10 cellular contexts compared by ENCODE assay signal in genomic region chr6:137816133-137816579, GRCh38. TPM values are rescaled to one million over a fixed set of nuclear protein-coding genes. Genes with fewer than 3 reads are reported as not detected.
DNase-seq lines count a peak whose midpoint lies in the region; ATAC-seq and TF ChIP-seq lines count a peak whose summit lies in the region.
"Had no signal": no experiment of that assay in that cellular context is flagged by ENCODE, and none has a peak within 500 bp of the region (broad histone marks: within the 10 kb centered on the region; RNA-seq: fewer than 3 reads in every experiment).

No MANE protein-coding gene starts in this region.

- POLR2A ChIA-PET in activated naive CD8-positive, alpha-beta T cell treated with anti-CD3 and anti-CD28 coated beads, Interleukin-2, amount 10 ng/mL, durations not matched to agents 7 days and 5 days (lab: Charles Lee): no interaction called here

- peaks cover 42% of the 10 kb centered on the region for H3K4me1 Mint-ChIP-seq in activated naive CD8-positive, alpha-beta T cell treated with anti-CD3 and anti-CD28 coated beads, Interleukin-2, amount 10 ng/mL, durations not matched to agents 7 days and 5 days
- H3K4me1 Mint-ChIP-seq in chondrocyte (ENCODE audit: low read depth): peaks cover 18% of the 10 kb centered on the region

- peak; percentile 35 to 44 for DNase-seq in AML-193 (lab: John Stamatoyannopoulos, UW)
- DNase-seq in activated naive CD8-positive, alpha-beta T cell treated with anti-CD3 and anti-CD28 coated beads, Interleukin-2, amount 10 ng/mL, durations not matched to agents 7 days and 5 days: no peak
- DNase-seq in NCI-H146 (lab: John Stamatoyannopoulos, UW): no peak
- no peak for DNase-seq in GM10266 (ENCODE audit: extremely low spot score)
- no peak for DNase-seq in chondrocyte (ENCODE audit: low spot score)
- DNase-seq in NCI-H446 (lab: John Stamatoyannopoulos, UW): no peak
- DNase-seq: left cardiac atrium, MV-4-11 had no signal

- H3K9me3 Mint-ChIP-seq in activated naive CD8-positive, alpha-beta T cell treated with anti-CD3 and anti-CD28 coated beads, Interleukin-2, amount 10 ng/mL, durations not matched to agents 7 days and 5 days: no peaks in the 10 kb centered on the region
- no peaks in the 10 kb centered on the region for H3K9me3 Mint-ChIP-seq in chondrocyte (ENCODE audit: low read depth)

- no peaks in the 10 kb centered on the region for H3K36me3 Mint-ChIP-seq in activated naive CD8-positive, alpha-beta T cell treated with anti-CD3 and anti-CD28 coated beads, Interleukin-2, amount 10 ng/mL, durations not matched to agents 7 days and 5 days
- no peaks in the 10 kb centered on the region for H3K36me3 Mint-ChIP-seq in chondrocyte (ENCODE audit: low read depth)

- H3K4me3 Mint-ChIP-seq in activated naive CD8-positive, alpha-beta T cell treated with anti-CD3 and anti-CD28 coated beads, Interleukin-2, amount 10 ng/mL, durations not matched to agents 7 days and 5 days: peak overlapping the region; percentile 65
- H3K4me3 Mint-ChIP-seq in chondrocyte (ENCODE audit: unreplicated experiment): no peak overlapping the region

- peak overlapping the region; percentile 86 for H3K27ac Mint-ChIP-seq in activated naive CD8-positive, alpha-beta T cell treated with anti-CD3 and anti-CD28 coated beads, Interleukin-2, amount 10 ng/mL, durations not matched to agents 7 days and 5 days
- no peak overlapping the region for H3K27ac Mint-ChIP-seq in chondrocyte (ENCODE audit: unreplicated experiment)

- no peaks in the 10 kb centered on the region for H3K27me3 Mint-ChIP-seq in activated naive CD8-positive, alpha-beta T cell treated with anti-CD3 and anti-CD28 coated beads, Interleukin-2, amount 10 ng/mL, durations not matched to agents 7 days and 5 days
- H3K27me3 Mint-ChIP-seq in chondrocyte (ENCODE audit: low read depth): no peaks in the 10 kb centered on the region

- ATAC-seq in GM18517 (IDR thresholded peaks at IDR 0.05; ENCODE audit: unreplicated experiment) (peak; percentile 35), HG03159 (IDR thresholded peaks at IDR 0.05; ENCODE audit: unreplicated experiment) (peak; percentile 37)
- ATAC-seq in activated naive CD8-positive, alpha-beta T cell treated with anti-CD3 and anti-CD28 coated beads, Interleukin-2, amount 10 ng/mL, durations not matched to agents 7 days and 5 days (ENCODE audit: low read depth): peak; percentile 34
- ATAC-seq: left cardiac atrium had no signal

- no peak for TF ChIP-seq CTCF in GM10266 (IDR thresholded peaks at IDR 0.05; ENCODE audit: control insufficient read depth, insufficient read depth, low read depth, missing control alignments)
- TF ChIP-seq CTCF in chondrocyte (IDR thresholded peaks at IDR 0.05): no peak

RNA-seq across cellular contexts. Expression of gene TNFAIP3, which starts 50.9 kb away (rescaled TPM):
- 10 to 100 TPM; 88.6 to 89.5 TPM for total RNA-seq in activated naive CD8-positive, alpha-beta T cell treated with anti-CD3 and anti-CD28 coated beads, Interleukin-2, amount 10 ng/mL, durations not matched to agents 7 days and 5 days
- total RNA-seq in chondrocyte: 6.4 to 11.0 TPM (median 7.2 TPM) in 3 replicates

Comparison
In these comparisons a context has a peak if more than half of its experiments do, and no peak if none do; other contexts are left out.
1. DNase-seq: peak in AML-193 (2 of 2); none in activated naive CD8-positive, alpha-beta T cell treated with anti-CD3 and anti-CD28 coated beads, Interleukin-2, amount 10 ng/mL, durations not matched to agents 7 days and 5 days (single experiment), NCI-H146 (single experiment), GM10266 (single experiment), chondrocyte (single experiment) and NCI-H446 (0 of 2).
2. Peak in every context shown above with its lines, with median percentiles within 50 percentile points of each other: ATAC-seq.